In genomic region chr4:101232074-101232776, GRCh38 we compare ENCODE assay signal across 10 cellular contexts.
A peak's percentile ranks its signal among the peaks of the same experiment; 100 is the strongest.
DNase-seq lines count a peak whose midpoint lies in the region; FAIRE-seq and TF ChIP-seq lines count a peak whose summit lies in the region.
"Had no signal": no experiment of that assay in that cellular context is flagged by ENCODE, and none has a peak within 500 bp of the region (broad histone marks: within the 10 kb centered on the region; RNA-seq: fewer than 3 reads in every experiment).

No MANE protein-coding gene starts in this region.

- no peak for FAIRE-seq in H1 (lab: Jason Lieb, UNC)

- DNase-seq in activated T-cell treated with anti-CD3 and anti-CD28 coated beads for 24 hours (ENCODE audit: low read depth) = peak; percentile 5
- DNase-seq in activated T-cell treated with anti-CD3 and anti-CD28 coated beads for 4 hours = no peak
- peak; percentile 27 for DNase-seq in MV-4-11 (lab: John Stamatoyannopoulos, UW)
- DNase-seq in H1 (ENCODE audit: low read depth in 1 of 2, low spot score in 2 of 2) = no peak
- peak in 2 of 3 donors; percentile 3 to 32 for DNase-seq in stimulated activated CD4-positive, alpha-beta T cell treated with anti-CD3 and anti-CD28 coated beads, TNF-alpha, amount 100 ng/mL, for 48 hours (ENCODE audit: low read depth in 3 of 3)
- DNase-seq in NCI-H1417 (lab: John Stamatoyannopoulos, UW) = no peak
- no peak for DNase-seq in Karpas-422
- no peak for DNase-seq in suprapubic skin (ENCODE audit: low spot score in 2 of 2)
- DNase-seq: COR-L47, NCI-H526 had no signal

- H2BK15ac ChIP-seq in H1 (ENCODE audit: low read length) = no peak overlapping the region

- no peak overlapping the region for H3K27ac ChIP-seq in H1 (ENCODE audit: low read depth, low read length)
- no peak overlapping the region for H3K27ac ChIP-seq in Karpas-422 (ENCODE audit: low read length)
- H3K27ac ChIP-seq in suprapubic skin = no peak overlapping the region

- no peak for TF ChIP-seq CTCF in H1 (IDR thresholded peaks at IDR 0.05; ENCODE audit: control extremely low read depth in 1 of 3, insufficient read depth in 1 of 3, low read depth in 1 of 3, low read length in 3 of 3)
- no peak for TF ChIP-seq CTCF in suprapubic skin (IDR thresholded peaks at IDR 0.05)

- no peak overlapping the region for H2AK5ac ChIP-seq in H1 (ENCODE audit: low read depth, low read length)

- WGBS in H1 (ENCODE audit: extremely low coverage in 1 of 2, insufficient coverage in 1 of 2, insufficient read length in 1 of 2, insufficient replicate concordance in 2 of 2, low coverage in 1 of 2, low lambda C conversion rate in 2 of 2, missing lambda C conversion rate in 1 of 2), 2 experiments = 90% methylated on average over 1 of the region's 1 CpG; no CpG with 5 or more reads in 1 of the 2 experiments
- WGBS in suprapubic skin = 17% methylated on average over 1 of the region's 1 CpG

- no peak overlapping the region for H2BK20ac ChIP-seq in H1 (ENCODE audit: low read length)

- no peak overlapping the region for H3K4ac ChIP-seq in H1 (replicated peaks; ENCODE audit: insufficient read length, low read depth, low read length)

- H4K91ac ChIP-seq in H1 (replicated peaks; ENCODE audit: insufficient read length, low read length) = no peak overlapping the region

- CTCF ChIA-PET in H1 (lab: Charles Lee; ENCODE audit: partially characterized antibody) = interaction anchor here (1.2 kb wide), 1 partner anchor 98 kb away, joined by 3 read pairs; no protein-coding TSS in a partner anchor

- H3K27me3 ChIP-seq in H1 (replicated peaks in 1 of 4; ENCODE audit: control insufficient read depth in 3 of 4, extremely low read depth in 1 of 4, insufficient read depth in 3 of 4, low read length in 3 of 4) (no peaks in the 10 kb centered on the region), Karpas-422 (ENCODE audit: low read length) (no peaks in the 10 kb centered on the region), suprapubic skin (no peaks in the 10 kb centered on the region)

- TF ChIP-seq EP300 in H1 (IDR thresholded peaks at IDR 0.05; ENCODE audit: borderline replicate concordance in 1 of 2, low read depth in 2 of 2, low read length in 2 of 2) = no peak
- TF ChIP-seq EP300 in suprapubic skin (IDR thresholded peaks at IDR 0.05) = no peak

- POLR2A ChIA-PET in H1 (lab: Charles Lee; ENCODE audit: partially characterized antibody) = interaction anchor here (1.3 kb wide), 1 partner anchor 10 kb away, joined by 3 read pairs; no protein-coding TSS in a partner anchor

- no peak overlapping the region for H2BK12ac ChIP-seq in H1 (ENCODE audit: low read depth, low read length)

- no peaks in the 10 kb centered on the region for H3K9me2 ChIP-seq in Karpas-422 (replicated peaks; ENCODE audit: insufficient read depth, low read length)

- no peak overlapping the region for H3K18ac ChIP-seq in H1 (ENCODE audit: extremely low read depth, low read length)

- H3K36me3 ChIP-seq in H1 (ENCODE audit: control insufficient read depth in 2 of 4, insufficient read depth in 4 of 4, low read length in 3 of 4) = no peaks in the 10 kb centered on the region
- H3K36me3 ChIP-seq in Karpas-422 (ENCODE audit: insufficient read depth, low read length) = no peaks in the 10 kb centered on the region
- no peaks in the 10 kb centered on the region for H3K36me3 ChIP-seq in suprapubic skin

- no peak overlapping the region for H2BK5ac ChIP-seq in H1 (ENCODE audit: low read depth, low read length)

- no peaks in the 10 kb centered on the region for H3K79me1 ChIP-seq in H1 (ENCODE audit: low read depth, low read length)

- no peak overlapping the region for H3K4me2 ChIP-seq in H1 (ENCODE audit: insufficient read depth in 1 of 2, low read depth in 2 of 2, low read length in 2 of 2)
- H3K4me2 ChIP-seq in Karpas-422 (ENCODE audit: low read depth, low read length, poor library complexity, severe bottlenecking) = no peak overlapping the region

- H4K20me1 ChIP-seq in H1 (replicated peaks in 1 of 2; ENCODE audit: control insufficient read depth in 1 of 2, insufficient read depth in 2 of 2, low read length in 2 of 2) (no peaks in the 10 kb centered on the region), Karpas-422 (ENCODE audit: insufficient read depth, low read depth, low read length) (peaks cover 17% of the 10 kb centered on the region; the same call in 1 of the 2 replicates)

- TF ChIP-seq POLR2A in H1 (IDR thresholded peaks at IDR 0.05; ENCODE audit: control extremely low read depth in 1 of 2, low read depth in 2 of 2, low read length in 2 of 2) = no peak
- TF ChIP-seq POLR2A in suprapubic skin (IDR thresholded peaks at IDR 0.05) = no peak

- no peak overlapping the region for H3K56ac ChIP-seq in H1 (replicated peaks; ENCODE audit: insufficient read length, low read depth, low read length)

- H3K9ac ChIP-seq in H1 (replicated peaks in 1 of 4; ENCODE audit: extremely low read depth in 1 of 4, low read depth in 3 of 4, low read length in 3 of 4) (no peak overlapping the region), Karpas-422 (ENCODE audit: low read length) (no peak overlapping the region)

- no peaks in the 10 kb centered on the region for H3K9me3 ChIP-seq in H1 (ENCODE audit: insufficient read depth in 2 of 2, low read depth in 1 of 2, low read length in 1 of 2)
- H3K9me3 ChIP-seq in Karpas-422 (ENCODE audit: low read length) = no peaks in the 10 kb centered on the region
- no peaks in the 10 kb centered on the region for H3K9me3 ChIP-seq in suprapubic skin

- H3K79me2 ChIP-seq in H1 (ENCODE audit: control insufficient read depth in 1 of 2, insufficient read depth in 2 of 2, low read length in 2 of 2) (peaks cover 0 to 64% of the 10 kb centered on the region in 2 experiments; a peak in 2 of 4 replicates), Karpas-422 (ENCODE audit: low read length) (no peaks in the 10 kb centered on the region)

- H3K14ac ChIP-seq in H1 (ENCODE audit: insufficient read length) = no peak overlapping the region

- H3K4me3 ChIP-seq in H1 (ENCODE audit: extremely low read depth in 1 of 4, insufficient read depth in 2 of 4, low read depth in 3 of 4, low read length in 4 of 4) = no peak overlapping the region
- H3K4me3 ChIP-seq in Karpas-422 (ENCODE audit: low read length) = no peak overlapping the region
- no peak overlapping the region for H3K4me3 ChIP-seq in suprapubic skin

- no peak for TF ChIP-seq RAD21 in H1 (IDR thresholded peaks at IDR 0.05 in 1 of 2, conservative IDR thresholded peaks at IDR 0.05 in 1 of 2; ENCODE audit: low read depth in 2 of 2, low read length in 2 of 2)

- H3K23ac ChIP-seq in H1 (ENCODE audit: insufficient read length) = no peak overlapping the region

- no peak overlapping the region for H2AFZ ChIP-seq in H1 (ENCODE audit: low read length)
- no peak overlapping the region for H2AFZ ChIP-seq in Karpas-422 (ENCODE audit: low read length)

- no peak overlapping the region for H4K8ac ChIP-seq in H1 (ENCODE audit: extremely low read depth, insufficient read depth, low read length)

- no peaks in the 10 kb centered on the region for H3K23me2 ChIP-seq in H1 (ENCODE audit: low read depth, low read length)

- no peak overlapping the region for H2BK120ac ChIP-seq in H1 (replicated peaks; ENCODE audit: low read depth, low read length)

- H4K5ac ChIP-seq in H1 (ENCODE audit: insufficient read length, low read depth, low read length) = no peak overlapping the region

- peaks cover 0 to 4% (median 0%) of the 10 kb centered on the region in 4 experiments; a peak in 1 of 7 replicates for H3K4me1 ChIP-seq in H1 (replicated peaks in 1 of 4; ENCODE audit: control insufficient read depth in 3 of 4, insufficient read depth in 4 of 4, low read length in 3 of 4)
- no peaks in the 10 kb centered on the region for H3K4me1 ChIP-seq in Karpas-422 (ENCODE audit: low read length)
- peaks cover 14% of the 10 kb centered on the region for H3K4me1 ChIP-seq in suprapubic skin

TF ChIP-seq in H1, 55 proteins besides CTCF, POLR2A, EP300 and RAD21:
- TF ChIP-seq USF2 (IDR thresholded peaks at IDR 0.05; ENCODE audit: low read length) = no peak
- peak; percentile 44; the same call in 1 of the 2 replicates for TF ChIP-seq MAFK (IDR thresholded peaks at IDR 0.05; ENCODE audit: low read depth, low read length)

Comparison
In these comparisons a context has a peak if more than half of its experiments do, and no peak if none do; other contexts are left out.
1. DNase-seq: peak in activated T-cell treated with anti-CD3 and anti-CD28 coated beads for 24 hours (single experiment), MV-4-11 (single experiment) and stimulated activated CD4-positive, alpha-beta T cell treated with anti-CD3 and anti-CD28 coated beads, TNF-alpha, amount 100 ng/mL, for 48 hours (2 of 3); none in activated T-cell treated with anti-CD3 and anti-CD28 coated beads for 4 hours (single experiment), H1 (0 of 2), NCI-H1417 (0 of 3), Karpas-422 (single experiment) and suprapubic skin (0 of 2).